In genomic region chr16:61665512-61665911, GRCh38 we compare ENCODE assay signal across 6 cellular contexts.
"Had no signal": no experiment of that assay in that cellular context is flagged by ENCODE, and none has a peak within 500 bp of the region (broad histone marks: within the 10 kb centered on the region; RNA-seq: fewer than 3 reads in every experiment).

No MANE protein-coding gene starts in this region.

- H3K27ac ChIP-seq: HL-60, KMS-11 had no signal

- FAIRE-seq: HTR-8/SVneo had no signal

- H3K4me2 ChIP-seq: KMS-11 had no signal

- DNase-seq: IMR-90, KBM-7, KG1 had no signal

- H3K9ac ChIP-seq: KMS-11 had no signal
